ENCODE assay signal across 8 cellular contexts in genomic region chr10:86755454-86755739, GRCh38. TPM values are rescaled to one million over a fixed set of nuclear protein-coding genes. Genes with fewer than 3 reads are reported as not detected.
DNase-seq lines count a peak whose midpoint lies in the region; ATAC-seq and TF ChIP-seq lines count a peak whose summit lies in the region.

No MANE protein-coding gene starts in this region.

- H3K27ac ChIP-seq in PC-3 (ENCODE audit: low read length): peak overlapping the region; percentile 60
- peak overlapping the region; percentile 84 to 88 for H3K27ac ChIP-seq in esophagus (ENCODE audit: low read depth in 2 of 2, low read length in 1 of 2)
- H3K27ac ChIP-seq in rectal smooth muscle tissue (ENCODE audit: low read depth, low read length): peak overlapping the region; percentile 98

- peak overlapping the region; percentile 90 for H3K4me3 ChIP-seq in PC-3 (ENCODE audit: low read length)
- peak overlapping the region; percentile 65 to 86 for H3K4me3 ChIP-seq in esophagus (ENCODE audit: low read depth in 1 of 2, low read length in 2 of 2)
- peak overlapping the region; percentile 76 for H3K4me3 ChIP-seq in rectal smooth muscle tissue (ENCODE audit: low read length)

- H3K36me3 ChIP-seq in PC-3 (ENCODE audit: low read depth, low read length): no peaks in the 10 kb centered on the region
- no peaks in the 10 kb centered on the region for H3K36me3 ChIP-seq in esophagus (ENCODE audit: control insufficient read depth in 2 of 2, insufficient read depth in 2 of 2, low read length in 1 of 2)
- H3K36me3 ChIP-seq in rectal smooth muscle tissue (ENCODE audit: control insufficient read depth, insufficient read depth, low read length): no peaks in the 10 kb centered on the region

- POLR2A ChIA-PET in PC-3 (lab: Charles Lee; ENCODE audit: unreplicated experiment): no interaction called here

- H3F3A ChIP-seq in PC-3 (ENCODE audit: low read length, unreplicated experiment): no peaks in the 10 kb centered on the region

- H3K9ac ChIP-seq in PC-3 (ENCODE audit: low read length): peak overlapping the region; percentile 96
- H3K9ac ChIP-seq in rectal smooth muscle tissue (ENCODE audit: low read length): no peak overlapping the region

- H3K4me1 ChIP-seq in PC-3 (ENCODE audit: insufficient read depth, low read length) (peaks cover 9% of the 10 kb centered on the region; the same call in 1 of the 2 replicates), esophagus (ENCODE audit: control insufficient read depth in 2 of 2, insufficient read depth in 2 of 2, low read length in 1 of 2) (no peaks in the 10 kb centered on the region), rectal smooth muscle tissue (ENCODE audit: control insufficient read depth, insufficient read depth, low read length) (peaks cover 19% of the 10 kb centered on the region)

- no TSS peak for BruUV-seq in PC-3 (replicated peaks; lab: Mats Ljungman, UMichigan)

- ATAC-seq in GM21390 (IDR thresholded peaks at IDR 0.05; ENCODE audit: unreplicated experiment): peak; percentile 3
- no peak for ATAC-seq in PC-3
- no peak for ATAC-seq in HG03039 (IDR thresholded peaks at IDR 0.05; ENCODE audit: unreplicated experiment)
- ATAC-seq in GM19452 (IDR thresholded peaks at IDR 0.05; ENCODE audit: unreplicated experiment): no peak

- no peaks in the 10 kb centered on the region for H3K9me2 ChIP-seq in PC-3 (replicated peaks; ENCODE audit: low read length)

- H3K27me3 ChIP-seq in PC-3 (ENCODE audit: low read length) (no peaks in the 10 kb centered on the region), esophagus (ENCODE audit: control insufficient read depth in 1 of 2, insufficient read depth in 2 of 2, low read length in 2 of 2) (no peaks in the 10 kb centered on the region), rectal smooth muscle tissue (ENCODE audit: control insufficient read depth, insufficient read depth, low read length) (no peaks in the 10 kb centered on the region)

- CTCF ChIA-PET in PC-3 (lab: Charles Lee): no interaction called here

- intact Hi-C loops in PC-3 (cut with micrococcal nuclease): no loop called here

- WGBS in esophagus, 2 donors: 3 to 4% methylated on average over 9 of the region's 9 CpGs

- in situ Hi-C loops in GM13976 (cut with MboI; ENCODE audit: low sequenced_read_pairs, unreplicated experiment): no loop called here

- peak overlapping the region; percentile 93 for H2AFZ ChIP-seq in PC-3 (ENCODE audit: low read length)

- H3K9me3 ChIP-seq in PC-3 (ENCODE audit: low read length): no peaks in the 10 kb centered on the region
- H3K9me3 ChIP-seq in esophagus (ENCODE audit: control insufficient read depth in 2 of 2, insufficient read depth in 1 of 2, low read depth in 1 of 2, low read length in 1 of 2): no peaks in the 10 kb centered on the region

- no peak for TF ChIP-seq CTCF in PC-3 (conservative IDR thresholded peaks at IDR 0.05; ENCODE audit: low read depth, low read length)
- TF ChIP-seq CTCF in GM13976 (IDR thresholded peaks at IDR 0.05; ENCODE audit: borderline replicate concordance, control extremely low read depth, extremely low read depth, insufficient read depth, missing control alignments): no peak

- H4K20me1 ChIP-seq in PC-3 (ENCODE audit: low read length): no peaks in the 10 kb centered on the region; the same call in 1 of the 2 replicates

- DNase-seq in PC-3: no peak
- no peak for DNase-seq in GM13976 (ENCODE audit: low spot score)
- no peak for DNase-seq in GDM1 (lab: John Stamatoyannopoulos, UW)

- H3K79me2 ChIP-seq in PC-3 (ENCODE audit: low read length): peaks cover 52% of the 10 kb centered on the region

- peak overlapping the region; percentile 87 for H3K4me2 ChIP-seq in PC-3 (ENCODE audit: low read length)

RNA-seq across cellular contexts. Expression of gene BMPR1A, which starts 1.0 kb away (rescaled TPM):
- 10.5 and 14.5 TPM in 2 replicates for total RNA-seq in PC-3 (2014; rRNA removed)
- 1 to 10 TPM; 2.5 to 6.8 TPM for polyA plus RNA-seq in esophagus
